Comparison of ENCODE assay signal across 19 cellular contexts in the genomic region with DNA sequence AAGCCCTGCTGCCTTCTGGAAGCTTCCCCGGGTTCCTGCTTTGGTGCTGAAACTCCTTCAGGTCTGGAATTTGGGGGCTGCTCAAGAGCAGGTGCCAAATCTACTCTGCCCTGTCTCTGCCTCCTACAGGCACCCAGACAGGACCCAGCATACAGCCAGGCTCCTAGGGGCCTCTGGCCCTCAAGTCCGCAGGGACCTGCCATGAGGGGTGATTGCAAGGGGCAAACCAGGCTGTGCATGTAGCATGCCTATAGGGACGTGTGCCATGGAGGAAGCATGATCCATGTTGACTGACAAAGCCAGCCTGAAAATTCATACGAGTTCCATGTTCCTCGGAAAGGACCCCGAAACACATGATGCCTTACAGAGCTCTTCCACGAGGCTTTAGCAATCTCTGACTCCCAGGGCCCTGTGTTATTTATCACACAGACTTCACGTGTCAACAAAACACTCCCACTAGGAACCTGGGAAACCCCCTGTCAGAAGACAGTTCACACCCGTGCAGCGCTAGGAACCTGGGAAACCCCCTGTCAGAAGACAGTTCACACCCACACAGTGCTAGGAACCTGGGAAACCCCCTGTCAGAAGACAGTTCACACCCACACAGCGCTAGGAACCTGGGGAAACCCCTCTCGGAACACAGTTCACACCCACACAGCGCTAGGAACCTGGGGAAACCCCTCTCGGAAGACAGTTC.
A peak's percentile ranks its signal among the peaks of the same experiment; 100 is the strongest.
DNase-seq lines count a peak whose midpoint lies in the region; ATAC-seq and TF ChIP-seq lines count a peak whose summit lies in the region.
"Had no signal": no experiment of that assay in that cellular context is flagged by ENCODE, and none has a peak within 500 bp of the region (broad histone marks: within the 10 kb centered on the region; RNA-seq: fewer than 3 reads in every experiment).

No MANE protein-coding gene starts in this region.

- no peak overlapping the region for H3K4me3 ChIP-seq in spleen
- H3K4me3 ChIP-seq: body of pancreas, esophagus squamous epithelium, neural progenitor cell, tibial nerve had no signal

- H3K27me3 Mint-ChIP-seq in activated naive CD8-positive, alpha-beta T cell, result no peaks in the 10 kb centered on the region
- H3K27me3 Mint-ChIP-seq in activated naive CD8-positive, alpha-beta T cell treated with anti-CD3 and anti-CD28 coated beads, Interleukin-2, amount 50 U/mL, for 24 hours, result no peaks in the 10 kb centered on the region
- H3K27me3 Mint-ChIP-seq in central memory CD8-positive, alpha-beta T cell, result no peaks in the 10 kb centered on the region
- peaks cover 3% of the 10 kb centered on the region for H3K27me3 Mint-ChIP-seq in endothelial cell (ENCODE audit: unreplicated experiment)

- intact Hi-C loops in spleen (cut with DNase I; ENCODE audit: low total_unique reads), result no loop called here

- H3K36me3 ChIP-seq in spleen, result no peaks in the 10 kb centered on the region
- H3K36me3 ChIP-seq: esophagus squamous epithelium, neural progenitor cell, tibial nerve had no signal

- TF ChIP-seq POLR2A in spleen (IDR thresholded peaks at IDR 0.05), result no peak

- H3K9me3 Mint-ChIP-seq in activated naive CD8-positive, alpha-beta T cell (ENCODE audit: low read depth), result no peaks in the 10 kb centered on the region
- H3K9me3 Mint-ChIP-seq in activated naive CD8-positive, alpha-beta T cell treated with anti-CD3 and anti-CD28 coated beads, Interleukin-2, amount 50 U/mL, for 24 hours, result no peaks in the 10 kb centered on the region
- H3K9me3 Mint-ChIP-seq in central memory CD8-positive, alpha-beta T cell, result no peaks in the 10 kb centered on the region
- H3K9me3 Mint-ChIP-seq in endothelial cell (ENCODE audit: unreplicated experiment), result no peaks in the 10 kb centered on the region
- H3K9me3 Mint-ChIP-seq: activated T-helper 2 cell treated with anti-CD3 and anti-CD28 coated beads, Interferon-gamma antibody, Interleukin-2, Interleukin-4, amounts not matched to agents 10 μg/mL and 5 μg/mL and 100 μg/mL, durations not matched to agents 14 hours and 24 hours and 36 hours; neural progenitor cell had no signal

- ATAC-seq in activated naive CD8-positive, alpha-beta T cell treated with anti-CD3 and anti-CD28 coated beads, Interleukin-2, amount 50 U/mL, for 24 hours, result no peak
- no peak for ATAC-seq in central memory CD8-positive, alpha-beta T cell (replicated peaks; ENCODE audit: extremely low read depth, poor library complexity, severe bottlenecking)
- ATAC-seq: body of pancreas, HCT116 had no signal

- H3K4me1 Mint-ChIP-seq in activated naive CD8-positive, alpha-beta T cell (ENCODE audit: low read depth), result no peaks in the 10 kb centered on the region
- H3K4me1 Mint-ChIP-seq in activated naive CD8-positive, alpha-beta T cell treated with anti-CD3 and anti-CD28 coated beads, Interleukin-2, amount 50 U/mL, for 24 hours, result no peaks in the 10 kb centered on the region
- H3K4me1 Mint-ChIP-seq in central memory CD8-positive, alpha-beta T cell, result no peaks in the 10 kb centered on the region
- no peaks in the 10 kb centered on the region for H3K4me1 Mint-ChIP-seq in endothelial cell (ENCODE audit: unreplicated experiment)
- H3K4me1 Mint-ChIP-seq: neural progenitor cell had no signal

- H3K27me3 ChIP-seq in spleen (replicated peaks in 1 of 7), result no peaks in the 10 kb centered on the region
- H3K27me3 ChIP-seq: body of pancreas, esophagus squamous epithelium, neural progenitor cell, tibial nerve had no signal

- H3K36me3 Mint-ChIP-seq in activated naive CD8-positive, alpha-beta T cell, result no peaks in the 10 kb centered on the region
- H3K36me3 Mint-ChIP-seq in activated naive CD8-positive, alpha-beta T cell treated with anti-CD3 and anti-CD28 coated beads, Interleukin-2, amount 50 U/mL, for 24 hours (ENCODE audit: low read depth), result peaks cover 5% of the 10 kb centered on the region
- H3K36me3 Mint-ChIP-seq in central memory CD8-positive, alpha-beta T cell (ENCODE audit: insufficient read depth), result no peaks in the 10 kb centered on the region
- H3K36me3 Mint-ChIP-seq in endothelial cell (ENCODE audit: low read depth, unreplicated experiment), result peaks cover 3% of the 10 kb centered on the region
- H3K36me3 Mint-ChIP-seq: neural progenitor cell had no signal

- TF ChIP-seq CTCF in endothelial cell (IDR thresholded peaks at IDR 0.05; ENCODE audit: unreplicated experiment) (no peak), spleen (IDR thresholded peaks at IDR 0.05 in 8 of 11, conservative IDR thresholded peaks at IDR 0.05 in 3 of 11) (no peak)

- WGBS in spleen, 5 donors, result 77 to 86% (median 84%) methylated on average over 12 to 14 of the region's 14 CpGs

- H3K4me3 Mint-ChIP-seq in activated naive CD8-positive, alpha-beta T cell, result no peak overlapping the region
- no peak overlapping the region for H3K4me3 Mint-ChIP-seq in activated naive CD8-positive, alpha-beta T cell treated with anti-CD3 and anti-CD28 coated beads, Interleukin-2, amount 50 U/mL, for 24 hours
- H3K4me3 Mint-ChIP-seq in central memory CD8-positive, alpha-beta T cell, result no peak overlapping the region
- no peak overlapping the region for H3K4me3 Mint-ChIP-seq in endothelial cell (ENCODE audit: unreplicated experiment)
- H3K4me3 Mint-ChIP-seq: neural progenitor cell had no signal

- DNase-seq in activated naive CD8-positive, alpha-beta T cell treated with anti-CD3 and anti-CD28 coated beads, Interleukin-2, amount 50 U/mL, for 24 hours, result no peak
- DNase-seq in T follicular helper cell (ENCODE audit: low read depth), result peak; percentile 1
- DNase-seq in central memory CD8-positive, alpha-beta T cell (ENCODE audit: low spot score in 2 of 2), result peak in 1 of 2 donors; percentile 37
- DNase-seq in stimulated activated CD4-positive, alpha-beta T cell treated with anti-CD3 and anti-CD28 coated beads, Interleukin-2, amount 100 ng/mL, for 4 hours (ENCODE audit: low read depth), result peak; percentile 33
- DNase-seq in NCI-H748 treated with DMSO at 0.1 percent for 48 hours (lab: John Stamatoyannopoulos, UW), result no peak
- no peak for DNase-seq in endothelial cell (ENCODE audit: low spot score)
- DNase-seq in spleen, result no peak
- DNase-seq: dermis blood vessel endothelial cell, DMS153, esophagus squamous epithelium, mesendoderm, NCI-H1417 treated with DMSO at 0.1 percent for 48 hours, retina had no signal

- H3K9me3 ChIP-seq in spleen, result peaks cover 0 to 23% (median 6%) of the 10 kb centered on the region in 8 donors
- H3K9me3 ChIP-seq: body of pancreas had no signal

- peak overlapping the region; percentile 41 for H3K27ac Mint-ChIP-seq in activated naive CD8-positive, alpha-beta T cell
- H3K27ac Mint-ChIP-seq in activated naive CD8-positive, alpha-beta T cell treated with anti-CD3 and anti-CD28 coated beads, Interleukin-2, amount 50 U/mL, for 24 hours, result no peak overlapping the region
- H3K27ac Mint-ChIP-seq in central memory CD8-positive, alpha-beta T cell (ENCODE audit: low read depth), result peak overlapping the region; percentile 68
- H3K27ac Mint-ChIP-seq in endothelial cell (ENCODE audit: unreplicated experiment), result no peak overlapping the region
- H3K27ac Mint-ChIP-seq: activated T-helper 2 cell treated with anti-CD3 and anti-CD28 coated beads, Interferon-gamma antibody, Interleukin-2, Interleukin-4, amounts not matched to agents 10 μg/mL and 5 μg/mL and 100 μg/mL, durations not matched to agents 14 hours and 24 hours and 36 hours; neural progenitor cell had no signal

- no peak overlapping the region for H3K27ac ChIP-seq in spleen
- H3K27ac ChIP-seq: body of pancreas, esophagus squamous epithelium, neural progenitor cell, tibial nerve had no signal

- peaks cover 0 to 6% (median 0%) of the 10 kb centered on the region in 6 donors for H3K4me1 ChIP-seq in spleen
- H3K4me1 ChIP-seq: body of pancreas, esophagus squamous epithelium, neural progenitor cell, tibial nerve had no signal

Comparison
In these comparisons a context has a peak if more than half of its experiments do, and no peak if none do; other contexts are left out.
1. H3K27ac Mint-ChIP-seq: peak in activated naive CD8-positive, alpha-beta T cell (single experiment) and central memory CD8-positive, alpha-beta T cell (single experiment); none in activated naive CD8-positive, alpha-beta T cell treated with anti-CD3 and anti-CD28 coated beads, Interleukin-2, amount 50 U/mL, for 24 hours (single experiment) and endothelial cell (single experiment).
2. DNase-seq: peak in T follicular helper cell (single experiment) and stimulated activated CD4-positive, alpha-beta T cell treated with anti-CD3 and anti-CD28 coated beads, Interleukin-2, amount 100 ng/mL, for 4 hours (single experiment); none in activated naive CD8-positive, alpha-beta T cell treated with anti-CD3 and anti-CD28 coated beads, Interleukin-2, amount 50 U/mL, for 24 hours (single experiment), NCI-H748 treated with DMSO at 0.1 percent for 48 hours (single experiment), endothelial cell (single experiment) and spleen (single experiment).